1 cellular context compared by ENCODE assay signal in the genomic region with DNA sequence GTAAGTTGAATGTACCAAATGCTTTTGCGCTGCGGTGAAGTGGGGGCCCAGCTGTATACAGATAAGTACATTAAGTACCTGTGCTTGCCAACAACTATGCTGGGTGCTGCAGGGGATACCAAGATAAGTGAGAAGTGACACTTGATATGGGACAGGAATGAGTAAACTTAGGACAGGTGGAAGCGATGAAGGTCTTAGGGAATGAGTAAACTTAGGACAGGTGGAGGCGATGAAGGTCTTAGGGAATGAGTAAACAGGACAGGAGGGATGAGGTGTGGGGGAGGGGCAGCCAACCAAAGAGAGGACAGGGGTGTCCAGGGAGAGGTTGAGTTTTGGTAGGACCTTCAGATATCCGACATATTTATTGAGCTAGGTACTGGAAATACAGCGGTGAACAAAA.
TF ChIP-seq lines count a peak whose summit lies in the region.

No MANE protein-coding gene starts in this region.

TF ChIP-seq in K562, 482 proteins besides CTCF, POLR2A, EP300 and RAD21 (continued from another document and continues in another):
- no peak for TF ChIP-seq E2F6 (IDR thresholded peaks at IDR 0.05; ENCODE audit: borderline replicate concordance in 1 of 2, extremely low read depth in 1 of 2, insufficient read depth in 1 of 2, insufficient read length in 1 of 2, low read depth in 1 of 2, low read length in 1 of 2, poor library complexity in 1 of 2, severe bottlenecking in 1 of 2)
- TF ChIP-seq, protein P1, sequence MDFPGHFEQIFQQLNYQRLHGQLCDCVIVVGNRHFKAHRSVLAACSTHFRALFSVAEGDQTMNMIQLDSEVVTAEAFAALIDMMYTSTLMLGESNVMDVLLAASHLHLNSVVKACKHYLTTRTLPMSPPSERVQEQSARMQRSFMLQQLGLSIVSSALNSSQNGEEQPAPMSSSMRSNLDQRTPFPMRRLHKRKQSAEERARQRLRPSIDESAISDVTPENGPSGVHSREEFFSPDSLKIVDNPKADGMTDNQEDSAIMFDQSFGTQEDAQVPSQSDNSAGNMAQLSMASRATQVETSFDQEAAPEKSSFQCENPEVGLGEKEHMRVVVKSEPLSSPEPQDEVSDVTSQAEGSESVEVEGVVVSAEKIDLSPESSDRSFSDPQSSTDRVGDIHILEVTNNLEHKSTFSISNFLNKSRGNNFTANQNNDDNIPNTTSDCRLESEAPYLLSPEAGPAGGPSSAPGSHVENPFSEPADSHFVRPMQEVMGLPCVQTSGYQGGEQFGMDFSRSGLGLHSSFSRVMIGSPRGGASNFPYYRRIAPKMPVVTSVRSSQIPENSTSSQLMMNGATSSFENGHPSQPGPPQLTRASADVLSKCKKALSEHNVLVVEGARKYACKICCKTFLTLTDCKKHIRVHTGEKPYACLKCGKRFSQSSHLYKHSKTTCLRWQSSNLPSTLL (IDR thresholded peaks at IDR 0.05): peak; percentile 61; the same call in 1 of the 2 replicates
- 0 out of 2 replicates have a peak, but pooled peaks have one; percentile 27 for TF ChIP-seq SMARCE1 (IDR thresholded peaks at IDR 0.05)
- TF ChIP-seq HCFC1 (IDR thresholded peaks at IDR 0.05; ENCODE audit: low read depth, low read length): no peak
- TF ChIP-seq NCOA1 (IDR thresholded peaks at IDR 0.05; ENCODE audit: low read depth): no peak
- TF ChIP-seq HINFP (tag; conservative IDR thresholded peaks at IDR 0.05; ENCODE audit: low read depth): no peak
- no peak for TF ChIP-seq HEY1 (CRISPR knock-in tag; IDR thresholded peaks at IDR 0.05; ENCODE audit: borderline replicate concordance)
- TF ChIP-seq LCOR (CRISPR knock-in tag; IDR thresholded peaks at IDR 0.05): no peak
- no peak for TF ChIP-seq ZNF668 (CRISPR knock-in tag; IDR thresholded peaks at IDR 0.05)
- no peak for TF ChIP-seq ZNF384 (IDR thresholded peaks at IDR 0.05; ENCODE audit: low read depth, low read length)
- TF ChIP-seq RFX1 (IDR thresholded peaks at IDR 0.05): no peak
- no peak for TF ChIP-seq STAT5B (CRISPR knock-in tag; IDR thresholded peaks at IDR 0.05)
- no peak for TF ChIP-seq ATF6 (CRISPR knock-in tag; IDR thresholded peaks at IDR 0.05)
- TF ChIP-seq TCF15 (CRISPR knock-in tag; IDR thresholded peaks at IDR 0.05): no peak
- TF ChIP-seq POLR2G (IDR thresholded peaks at IDR 0.05; ENCODE audit: low read depth, low read length): no peak
- TF ChIP-seq ZNF316 (IDR thresholded peaks at IDR 0.05): no peak
- no peak for TF ChIP-seq MLX (CRISPR knock-in tag; conservative IDR thresholded peaks at IDR 0.05)
- TF ChIP-seq JUND (IDR thresholded peaks at IDR 0.05; ENCODE audit: borderline replicate concordance, low read depth, low read length): no peak
- no peak for TF ChIP-seq JUND (tag; IDR thresholded peaks at IDR 0.05; ENCODE audit: borderline replicate concordance, low read depth, low read length)
- TF ChIP-seq ZC3H8 (IDR thresholded peaks at IDR 0.05): no peak
- no peak for TF ChIP-seq GATA2 (CRISPR knock-in tag; IDR thresholded peaks at IDR 0.05)
- TF ChIP-seq HMG20A (CRISPR knock-in tag; conservative IDR thresholded peaks at IDR 0.05): no peak
- no peak for TF ChIP-seq ZBTB1 (CRISPR knock-in tag; IDR thresholded peaks at IDR 0.05; ENCODE audit: borderline replicate concordance, low read depth)
- no peak for TF ChIP-seq FIP1L1 (IDR thresholded peaks at IDR 0.05; ENCODE audit: low read depth, low read length, poor library complexity, severe bottlenecking)
- TF ChIP-seq NFE2L1 (tag; IDR thresholded peaks at IDR 0.05; ENCODE audit: borderline replicate concordance, low read depth): no peak
- TF ChIP-seq EHMT2 (IDR thresholded peaks at IDR 0.05): peak; percentile 13; the same call in 1 of the 2 replicates
- TF ChIP-seq NR2C2 (CRISPR knock-in tag; IDR thresholded peaks at IDR 0.05): no peak
- TF ChIP-seq NR2C2 (tag; IDR thresholded peaks at IDR 0.05): no peak
- TF ChIP-seq ZNF174 (CRISPR knock-in tag; IDR thresholded peaks at IDR 0.05): no peak
- TF ChIP-seq RB1 (IDR thresholded peaks at IDR 0.05; ENCODE audit: low read depth): no peak
- no peak for TF ChIP-seq TEAD2 (tag; IDR thresholded peaks at IDR 0.05)
- TF ChIP-seq ZNF212 (CRISPR knock-in tag; IDR thresholded peaks at IDR 0.05): no peak
- no peak for TF ChIP-seq TFAM (CRISPR knock-in tag; conservative IDR thresholded peaks at IDR 0.05)
- no peak for TF ChIP-seq BCOR (IDR thresholded peaks at IDR 0.05)
- TF ChIP-seq POLR2H (tag; IDR thresholded peaks at IDR 0.05; ENCODE audit: low read depth): no peak
- TF ChIP-seq RFX7 (CRISPR knock-in tag; IDR thresholded peaks at IDR 0.05): no peak
- no peak for TF ChIP-seq CBX5 (IDR thresholded peaks at IDR 0.05; ENCODE audit: borderline replicate concordance, low read depth)
- TF ChIP-seq MCM2 (IDR thresholded peaks at IDR 0.05; ENCODE audit: low read depth): no peak
- no peak for TF ChIP-seq CBX8 (IDR thresholded peaks at IDR 0.05; ENCODE audit: borderline replicate concordance, extremely low read depth, low read depth, low read length, poor library complexity, severe bottlenecking)
- TF ChIP-seq PTRF (tag; IDR thresholded peaks at IDR 0.05): no peak
- TF ChIP-seq SMARCA4 (IDR thresholded peaks at IDR 0.05): 0 out of 2 replicates have a peak, but pooled peaks have one; percentile 35
- TF ChIP-seq ATF7 (IDR thresholded peaks at IDR 0.05): no peak
- TF ChIP-seq CSDE1 (IDR thresholded peaks at IDR 0.05): 0 out of 4 replicates have a peak, but pooled peaks of 1 of the 2 experiments have one; percentile 16
- TF ChIP-seq PHB (CRISPR knock-in tag; IDR thresholded peaks at IDR 0.05): no peak
- TF ChIP-seq SRSF1 (IDR thresholded peaks at IDR 0.05; ENCODE audit: low read depth, low read length): no peak
- TF ChIP-seq MTA1 (IDR thresholded peaks at IDR 0.05; ENCODE audit: borderline replicate concordance): 0 out of 2 replicates have a peak, but pooled peaks have one; percentile 27
- TF ChIP-seq ZNF77 (CRISPR knock-in tag; IDR thresholded peaks at IDR 0.05): no peak
- no peak for TF ChIP-seq KLF10 (CRISPR knock-in tag; IDR thresholded peaks at IDR 0.05)
- no peak for TF ChIP-seq ZNF407 (IDR thresholded peaks at IDR 0.05; ENCODE audit: low read depth)
- TF ChIP-seq RBM22 (IDR thresholded peaks at IDR 0.05; ENCODE audit: low read depth, low read length, poor library complexity, severe bottlenecking): no peak
- TF ChIP-seq CREB3L1 (IDR thresholded peaks at IDR 0.05; ENCODE audit: borderline replicate concordance, low read depth): no peak
- TF ChIP-seq DDX20 (tag; IDR thresholded peaks at IDR 0.05; ENCODE audit: low read depth): no peak
- TF ChIP-seq U2AF1 (optimal IDR thresholded peaks at IDR 0.05; ENCODE audit: low read depth, low read length): no peak
- TF ChIP-seq L3MBTL2 (IDR thresholded peaks at IDR 0.05): no peak
- no peak for TF ChIP-seq KDM5B (IDR thresholded peaks at IDR 0.05; ENCODE audit: insufficient replicate concordance, low read depth, low read length)
- TF ChIP-seq ZEB2 (IDR thresholded peaks at IDR 0.05): 0 out of 2 replicates have a peak, but pooled peaks have one; percentile 60
- TF ChIP-seq SREBF2 (CRISPR knock-in tag; IDR thresholded peaks at IDR 0.05): no peak
- TF ChIP-seq HNRNPH1 (optimal IDR thresholded peaks at IDR 0.05; ENCODE audit: low read depth, low read length): no peak
